ENCODE assay signal across 10 cellular contexts in the genomic region with DNA sequence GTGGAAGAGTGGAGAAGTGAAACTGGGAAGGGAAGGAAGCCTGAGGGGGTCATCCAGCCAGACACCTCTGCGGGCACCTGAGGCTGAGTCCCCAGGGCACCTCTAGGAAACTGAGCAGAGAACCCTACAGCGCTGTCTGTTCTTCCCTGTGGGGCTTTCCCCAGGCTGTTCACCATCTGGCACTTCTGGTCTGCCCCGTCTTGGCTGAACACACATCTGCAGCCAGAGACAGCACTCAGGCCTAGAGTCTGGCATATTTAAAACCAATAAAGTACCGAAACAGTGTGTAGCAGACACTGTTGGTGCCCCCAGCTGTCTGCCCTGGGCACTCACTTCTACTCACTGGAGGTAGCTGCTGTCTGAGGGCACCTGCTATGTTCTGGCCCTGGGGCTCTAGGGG. TPM values are rescaled to one million over a fixed set of nuclear protein-coding genes. Genes with fewer than 3 reads are reported as not detected.
DNase-seq lines count a peak whose midpoint lies in the region; ATAC-seq and TF ChIP-seq lines count a peak whose summit lies in the region.
"Had no signal": no experiment of that assay in that cellular context is flagged by ENCODE, and none has a peak within 500 bp of the region (broad histone marks: within the 10 kb centered on the region; RNA-seq: fewer than 3 reads in every experiment).

No MANE protein-coding gene starts in this region.

- H3K9me3 Mint-ChIP-seq in progenitor cell of endocrine pancreas (ENCODE audit: low read depth) = peaks cover 2% of the 10 kb centered on the region
- H3K9me3 Mint-ChIP-seq in neural progenitor cell = peaks cover 17% of the 10 kb centered on the region

- no peak overlapping the region for H2BK15ac ChIP-seq in mesenchymal stem cell (ENCODE audit: low read depth, poor library complexity, severe bottlenecking)

- no peak overlapping the region for H4K91ac ChIP-seq in mesenchymal stem cell (ENCODE audit: low read length)

- H3K79me2 ChIP-seq in neural progenitor cell (ENCODE audit: low read depth) = no peaks in the 10 kb centered on the region

- no peak overlapping the region for H3K18ac ChIP-seq in mesenchymal stem cell (ENCODE audit: low read depth in 1 of 2, low read length in 2 of 2)

- H3F3A ChIP-seq in neural progenitor cell (ENCODE audit: low read depth) = no peaks in the 10 kb centered on the region

- H2AK5ac ChIP-seq in mesenchymal stem cell (ENCODE audit: low read length, severe bottlenecking) = no peak overlapping the region

- H4K20me1 ChIP-seq in neural progenitor cell (ENCODE audit: low read depth) = no peaks in the 10 kb centered on the region

- no peaks in the 10 kb centered on the region for H3K36me3 ChIP-seq in mesenchymal stem cell (ENCODE audit: control insufficient read depth in 1 of 2, insufficient read depth in 2 of 2, low read depth in 1 of 2, low read length in 2 of 2)
- no peaks in the 10 kb centered on the region for H3K36me3 ChIP-seq in neural progenitor cell

- H3K27ac ChIP-seq in mesenchymal stem cell (ENCODE audit: low read length, poor library complexity, severe bottlenecking) (no peak overlapping the region), neural progenitor cell (no peak overlapping the region)

- H3K9me3 ChIP-seq in mesenchymal stem cell (ENCODE audit: control insufficient read depth, low read length) (peaks cover 15% of the 10 kb centered on the region), neural progenitor cell (ENCODE audit: low read depth) (no peaks in the 10 kb centered on the region)

- H2AFZ ChIP-seq in mesenchymal stem cell (ENCODE audit: low read depth, low read length) (no peak overlapping the region), neural progenitor cell (replicated peaks) (no peak overlapping the region)

- H3K4me2 ChIP-seq in mesenchymal stem cell (ENCODE audit: low read length, poor library complexity, severe bottlenecking) = no peak overlapping the region
- H3K4me2 ChIP-seq in neural progenitor cell = no peak overlapping the region

- H2BK5ac ChIP-seq in mesenchymal stem cell (ENCODE audit: low read depth, low read length, poor library complexity, severe bottlenecking) = no peak overlapping the region

- no peak overlapping the region for H3K4me3 Mint-ChIP-seq in progenitor cell of endocrine pancreas (ENCODE audit: low read depth)
- no peak overlapping the region for H3K4me3 Mint-ChIP-seq in neural progenitor cell
- H3K4me3 Mint-ChIP-seq: dendritic cell treated with granulocyte-macrophage colony-stimulating factor and Interleukin-4, amounts not matched to agents 40 ng/mL and 50 ng/mL, for 4 days had no signal

- H3K4me1 Mint-ChIP-seq in progenitor cell of endocrine pancreas (ENCODE audit: low read depth) (peaks cover 5% of the 10 kb centered on the region), neural progenitor cell (no peaks in the 10 kb centered on the region)

- H3K9ac ChIP-seq in mesenchymal stem cell (ENCODE audit: low read length) (no peak overlapping the region), neural progenitor cell (no peak overlapping the region)

- H3K23ac ChIP-seq in mesenchymal stem cell (ENCODE audit: low read length in 2 of 2) = peak overlapping the region in 1 of 2 experiments; percentile 9

- H3K4me3 ChIP-seq in mesenchymal stem cell (ENCODE audit: insufficient read depth in 1 of 2, low read depth in 1 of 2, low read length in 2 of 2) = no peak overlapping the region
- no peak overlapping the region for H3K4me3 ChIP-seq in neural progenitor cell

- H3K27ac Mint-ChIP-seq in progenitor cell of endocrine pancreas (no peak overlapping the region), neural progenitor cell (no peak overlapping the region)

- peak; percentile 91 for ATAC-seq in GM18907 (IDR thresholded peaks at IDR 0.05; ENCODE audit: unreplicated experiment)
- peak; percentile 86 for ATAC-seq in HG02623 (IDR thresholded peaks at IDR 0.05; ENCODE audit: unreplicated experiment)
- ATAC-seq in HG03558 (IDR thresholded peaks at IDR 0.05; ENCODE audit: extremely low read depth, unreplicated experiment) = peak; percentile 71

- H3K27me3 Mint-ChIP-seq in progenitor cell of endocrine pancreas (peaks cover 3% of the 10 kb centered on the region), neural progenitor cell (ENCODE audit: insufficient read depth, low read depth) (no peaks in the 10 kb centered on the region)

- H2BK120ac ChIP-seq in mesenchymal stem cell (ENCODE audit: low read depth, low read length) = no peak overlapping the region

- H3K4me1 ChIP-seq in mesenchymal stem cell (ENCODE audit: control insufficient read depth, insufficient read depth, low read depth, low read length) = no peaks in the 10 kb centered on the region
- H3K4me1 ChIP-seq in neural progenitor cell = no peaks in the 10 kb centered on the region

- TF ChIP-seq CTCF in progenitor cell of endocrine pancreas (IDR thresholded peaks at IDR 0.05; ENCODE audit: unreplicated experiment) = no peak
- no peak for TF ChIP-seq CTCF in neural progenitor cell (IDR thresholded peaks at IDR 0.05)

- intact Hi-C loops in posterior vena cava (cut with DNase I) = no loop called here

- H3K27me3 ChIP-seq in mesenchymal stem cell (ENCODE audit: control insufficient read depth in 1 of 2, insufficient read depth in 1 of 2, low read length in 2 of 2) (peaks cover 0 to 60% of the 10 kb centered on the region in 2 experiments), neural progenitor cell (peaks cover 4% of the 10 kb centered on the region)

- H3K14ac ChIP-seq in mesenchymal stem cell (ENCODE audit: low read length in 2 of 2) = peak overlapping the region in 1 of 2 experiments; percentile 59

- H3K36me3 Mint-ChIP-seq in progenitor cell of endocrine pancreas (ENCODE audit: insufficient read depth) (no peaks in the 10 kb centered on the region), neural progenitor cell (no peaks in the 10 kb centered on the region)

- no peaks in the 10 kb centered on the region for H3K79me1 ChIP-seq in mesenchymal stem cell (replicated peaks; ENCODE audit: low read length, poor library complexity, severe bottlenecking)

- WGBS in mesenchymal stem cell = 92% methylated on average over 4 of the region's 4 CpGs

- no peak overlapping the region for H3K4ac ChIP-seq in mesenchymal stem cell (ENCODE audit: low read depth in 1 of 2, low read length in 2 of 2)

- DNase-seq in posterior vena cava (ENCODE audit: low spot score) (peak; percentile 58), NCI-H2107 treated with DMSO at 0.1 percent for 48 hours (lab: John Stamatoyannopoulos, UW; ENCODE audit: unreplicated experiment) (no peak), progenitor cell of endocrine pancreas (ENCODE audit: low spot score, unreplicated experiment) (no peak), mesenchymal stem cell (no peak), neural progenitor cell (ENCODE audit: low spot score) (no peak)
- DNase-seq: NCI-H446 treated with DMSO at 0.1 percent for 48 hours had no signal

- no peak overlapping the region for H2BK12ac ChIP-seq in mesenchymal stem cell (ENCODE audit: low read length in 2 of 2)

- H4K8ac ChIP-seq in mesenchymal stem cell (ENCODE audit: low read length) = no peak overlapping the region

RNA-seq across cellular contexts. Expression of a gene that starts 9.4 kb away (rescaled TPM):
- total RNA-seq in posterior vena cava (10 to 100 TPM; 23.2 to 27.5 TPM), progenitor cell of endocrine pancreas (22.9 and 24.6 TPM in 2 replicates), neural progenitor cell (ENCODE audit: low replicate concordance) (13.9 and 16.6 TPM in 2 replicates)
- 13.5 TPM for polyA plus RNA-seq in mesenchymal stem cell (2013, experiment 1 of 2)
- polyA plus RNA-seq in mesenchymal stem cell (2013, experiment 2 of 2) = 13.8 TPM
